1 cellular context compared by ENCODE assay signal in the genomic region with DNA sequence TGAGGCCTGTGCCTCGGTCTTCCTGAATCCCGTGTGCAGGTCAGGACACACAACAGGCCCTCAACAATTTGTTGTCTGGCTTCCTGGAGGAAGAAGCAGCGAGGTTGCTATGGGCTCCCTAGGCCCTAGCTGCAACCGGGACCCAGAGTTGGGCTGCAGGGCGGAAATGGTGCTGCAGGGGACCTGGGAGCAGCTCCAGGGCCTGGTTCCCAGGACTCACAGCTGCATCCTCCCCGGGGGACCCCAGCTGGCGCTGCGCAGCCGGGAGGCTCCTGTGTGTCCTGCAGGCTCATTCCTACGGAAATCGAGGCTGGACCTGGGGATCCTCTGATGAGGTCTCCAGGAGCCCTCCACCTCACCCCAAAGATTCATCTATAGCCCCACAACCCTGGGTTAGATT.
TF ChIP-seq lines count a peak whose summit lies in the region.

No MANE protein-coding gene starts in this region.

TF ChIP-seq in GM23338, 12 proteins besides CTCF, POLR2A, EP300 and RAD21 (continued from another document):
- TF ChIP-seq, protein P1, sequence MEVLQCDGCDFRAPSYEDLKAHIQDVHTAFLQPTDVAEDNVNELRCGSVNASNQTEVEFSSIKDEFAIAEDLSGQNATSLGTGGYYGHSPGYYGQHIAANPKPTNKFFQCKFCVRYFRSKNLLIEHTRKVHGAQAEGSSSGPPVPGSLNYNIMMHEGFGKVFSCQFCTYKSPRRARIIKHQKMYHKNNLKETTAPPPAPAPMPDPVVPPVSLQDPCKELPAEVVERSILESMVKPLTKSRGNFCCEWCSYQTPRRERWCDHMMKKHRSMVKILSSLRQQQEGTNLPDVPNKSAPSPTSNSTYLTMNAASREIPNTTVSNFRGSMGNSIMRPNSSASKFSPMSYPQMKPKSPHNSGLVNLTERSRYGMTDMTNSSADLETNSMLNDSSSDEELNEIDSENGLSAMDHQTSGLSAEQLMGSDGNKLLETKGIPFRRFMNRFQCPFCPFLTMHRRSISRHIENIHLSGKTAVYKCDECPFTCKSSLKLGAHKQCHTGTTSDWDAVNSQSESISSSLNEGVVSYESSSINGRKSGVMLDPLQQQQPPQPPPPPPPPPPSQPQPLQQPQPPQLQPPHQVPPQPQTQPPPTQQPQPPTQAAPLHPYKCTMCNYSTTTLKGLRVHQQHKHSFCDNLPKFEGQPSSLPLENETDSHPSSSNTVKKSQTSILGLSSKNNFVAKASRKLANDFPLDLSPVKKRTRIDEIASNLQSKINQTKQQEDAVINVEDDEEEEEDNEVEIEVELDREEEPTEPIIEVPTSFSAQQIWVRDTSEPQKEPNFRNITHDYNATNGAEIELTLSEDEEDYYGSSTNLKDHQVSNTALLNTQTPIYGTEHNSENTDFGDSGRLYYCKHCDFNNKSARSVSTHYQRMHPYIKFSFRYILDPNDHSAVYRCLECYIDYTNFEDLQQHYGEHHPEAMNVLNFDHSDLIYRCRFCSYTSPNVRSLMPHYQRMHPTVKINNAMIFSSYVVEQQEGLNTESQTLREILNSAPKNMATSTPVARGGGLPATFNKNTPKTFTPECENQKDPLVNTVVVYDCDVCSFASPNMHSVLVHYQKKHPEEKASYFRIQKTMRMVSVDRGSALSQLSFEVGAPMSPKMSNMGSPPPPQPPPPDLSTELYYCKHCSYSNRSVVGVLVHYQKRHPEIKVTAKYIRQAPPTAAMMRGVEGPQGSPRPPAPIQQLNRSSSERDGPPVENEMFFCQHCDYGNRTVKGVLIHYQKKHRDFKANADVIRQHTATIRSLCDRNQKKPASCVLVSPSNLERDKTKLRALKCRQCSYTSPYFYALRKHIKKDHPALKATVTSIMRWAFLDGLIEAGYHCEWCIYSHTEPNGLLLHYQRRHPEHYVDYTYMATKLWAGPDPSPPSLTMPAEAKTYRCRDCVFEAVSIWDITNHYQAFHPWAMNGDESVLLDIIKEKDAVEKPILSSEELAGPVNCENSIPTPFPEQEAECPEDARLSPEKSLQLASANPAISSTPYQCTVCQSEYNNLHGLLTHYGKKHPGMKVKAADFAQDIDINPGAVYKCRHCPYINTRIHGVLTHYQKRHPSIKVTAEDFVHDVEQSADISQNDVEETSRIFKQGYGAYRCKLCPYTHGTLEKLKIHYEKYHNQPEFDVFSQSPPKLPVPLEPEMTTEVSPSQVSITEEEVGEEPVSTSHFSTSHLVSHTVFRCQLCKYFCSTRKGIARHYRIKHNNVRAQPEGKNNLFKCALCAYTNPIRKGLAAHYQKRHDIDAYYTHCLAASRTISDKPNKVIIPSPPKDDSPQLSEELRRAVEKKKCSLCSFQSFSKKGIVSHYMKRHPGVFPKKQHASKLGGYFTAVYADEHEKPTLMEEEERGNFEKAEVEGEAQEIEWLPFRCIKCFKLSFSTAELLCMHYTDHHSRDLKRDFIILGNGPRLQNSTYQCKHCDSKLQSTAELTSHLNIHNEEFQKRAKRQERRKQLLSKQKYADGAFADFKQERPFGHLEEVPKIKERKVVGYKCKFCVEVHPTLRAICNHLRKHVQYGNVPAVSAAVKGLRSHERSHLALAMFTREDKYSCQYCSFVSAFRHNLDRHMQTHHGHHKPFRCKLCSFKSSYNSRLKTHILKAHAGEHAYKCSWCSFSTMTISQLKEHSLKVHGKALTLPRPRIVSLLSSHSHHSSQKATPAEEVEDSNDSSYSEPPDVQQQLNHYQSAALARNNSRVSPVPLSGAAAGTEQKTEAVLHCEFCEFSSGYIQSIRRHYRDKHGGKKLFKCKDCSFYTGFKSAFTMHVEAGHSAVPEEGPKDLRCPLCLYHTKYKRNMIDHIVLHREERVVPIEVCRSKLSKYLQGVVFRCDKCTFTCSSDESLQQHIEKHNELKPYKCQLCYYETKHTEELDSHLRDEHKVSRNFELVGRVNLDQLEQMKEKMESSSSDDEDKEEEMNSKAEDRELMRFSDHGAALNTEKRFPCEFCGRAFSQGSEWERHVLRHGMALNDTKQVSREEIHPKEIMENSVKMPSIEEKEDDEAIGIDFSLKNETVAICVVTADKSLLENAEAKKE (CRISPR knock-in tag; IDR thresholded peaks at IDR 0.05) = no peak
- TF ChIP-seq, protein P2, sequence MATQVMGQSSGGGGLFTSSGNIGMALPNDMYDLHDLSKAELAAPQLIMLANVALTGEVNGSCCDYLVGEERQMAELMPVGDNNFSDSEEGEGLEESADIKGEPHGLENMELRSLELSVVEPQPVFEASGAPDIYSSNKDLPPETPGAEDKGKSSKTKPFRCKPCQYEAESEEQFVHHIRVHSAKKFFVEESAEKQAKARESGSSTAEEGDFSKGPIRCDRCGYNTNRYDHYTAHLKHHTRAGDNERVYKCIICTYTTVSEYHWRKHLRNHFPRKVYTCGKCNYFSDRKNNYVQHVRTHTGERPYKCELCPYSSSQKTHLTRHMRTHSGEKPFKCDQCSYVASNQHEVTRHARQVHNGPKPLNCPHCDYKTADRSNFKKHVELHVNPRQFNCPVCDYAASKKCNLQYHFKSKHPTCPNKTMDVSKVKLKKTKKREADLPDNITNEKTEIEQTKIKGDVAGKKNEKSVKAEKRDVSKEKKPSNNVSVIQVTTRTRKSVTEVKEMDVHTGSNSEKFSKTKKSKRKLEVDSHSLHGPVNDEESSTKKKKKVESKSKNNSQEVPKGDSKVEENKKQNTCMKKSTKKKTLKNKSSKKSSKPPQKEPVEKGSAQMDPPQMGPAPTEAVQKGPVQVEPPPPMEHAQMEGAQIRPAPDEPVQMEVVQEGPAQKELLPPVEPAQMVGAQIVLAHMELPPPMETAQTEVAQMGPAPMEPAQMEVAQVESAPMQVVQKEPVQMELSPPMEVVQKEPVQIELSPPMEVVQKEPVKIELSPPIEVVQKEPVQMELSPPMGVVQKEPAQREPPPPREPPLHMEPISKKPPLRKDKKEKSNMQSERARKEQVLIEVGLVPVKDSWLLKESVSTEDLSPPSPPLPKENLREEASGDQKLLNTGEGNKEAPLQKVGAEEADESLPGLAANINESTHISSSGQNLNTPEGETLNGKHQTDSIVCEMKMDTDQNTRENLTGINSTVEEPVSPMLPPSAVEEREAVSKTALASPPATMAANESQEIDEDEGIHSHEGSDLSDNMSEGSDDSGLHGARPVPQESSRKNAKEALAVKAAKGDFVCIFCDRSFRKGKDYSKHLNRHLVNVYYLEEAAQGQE (IDR thresholded peaks at IDR 0.05; ENCODE audit: unreplicated experiment) = no peak
- TF ChIP-seq EZH2 (IDR thresholded peaks at IDR 0.05; ENCODE audit: low read depth, unreplicated experiment) (no peak), ZNF114 (CRISPR knock-in tag; IDR thresholded peaks at IDR 0.05) (no peak), STAT1 (IDR thresholded peaks at IDR 0.05; ENCODE audit: unreplicated experiment) (no peak), JUNB (IDR thresholded peaks at IDR 0.05; ENCODE audit: unreplicated experiment) (no peak), EZH2phosphoT487 (IDR thresholded peaks at IDR 0.05; ENCODE audit: unreplicated experiment) (no peak), NANOG (IDR thresholded peaks at IDR 0.05; ENCODE audit: borderline replicate concordance) (no peak)
